ENCODE assay signal across 36 cellular contexts in the genomic region with DNA sequence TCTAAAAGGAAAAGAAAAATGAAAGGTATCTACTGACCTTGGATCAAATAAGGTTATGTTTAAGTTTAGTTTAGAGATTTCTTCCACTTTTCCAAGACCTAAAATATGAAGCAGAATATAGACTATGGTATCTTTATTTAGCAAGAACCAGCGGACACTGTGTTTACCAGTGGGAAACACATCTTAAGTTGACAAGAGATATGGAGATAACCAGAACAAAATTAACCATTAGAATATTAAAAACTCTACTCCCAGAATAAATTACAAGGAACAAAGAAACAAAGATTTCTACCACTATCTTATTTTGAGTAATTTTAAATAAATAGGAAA.
"Had no signal": no experiment of that assay in that cellular context is flagged by ENCODE, and none has a peak within 500 bp of the region (broad histone marks: within the 10 kb centered on the region; RNA-seq: fewer than 3 reads in every experiment).

No MANE protein-coding gene starts in this region.

- H3K4me3 ChIP-seq: MG63 had no signal

- H3K9me3 ChIP-seq: MG63 had no signal

- H3K36me3 ChIP-seq: MG63 had no signal

- H3K27me3 ChIP-seq: MG63 had no signal

- DNase-seq: Karpas-422, Kasumi-1, MG63, MM.1S, MV-4-11, NCI-H1048, NCI-H1092, NCI-H1092 treated with DMSO at 0.1 percent for 48 hours, NCI-H1105, NCI-H1105 treated with DMSO at 0.1 percent for 48 hours, NCI-H1417, NCI-H1417 treated with DMSO at 0.1 percent for 48 hours, NCI-H1436, NCI-H1436 treated with DMSO at 0.1 percent for 48 hours, NCI-H146, NCI-H1694, NCI-H1694 treated with DMSO at 0.1 percent for 48 hours, NCI-H187, NCI-H187 treated with DMSO at 0.1 percent for 48 hours, NCI-H1930, NCI-H2029, NCI-H2029 treated with DMSO at 0.1 percent for 48 hours, NCI-H2081, NCI-H2081 treated with DMSO at 0.1 percent for 48 hours, NCI-H2107, NCI-H2171, NCI-H2171 treated with DMSO at 0.1 percent for 48 hours, NCI-H2227 treated with DMSO at 0.1 percent for 48 hours, NCI-H226, NCI-H345, NCI-H446, NCI-H446 treated with DMSO at 0.1 percent for 48 hours, NCI-H510A, NCI-H510A treated with DMSO at 0.1 percent for 48 hours, NCI-H524, NCI-H524 treated with DMSO at 0.1 percent for 48 hours had no signal
